In genomic region chr6:6546318-6547110, GRCh38 we compare ENCODE assay signal across 8 cellular contexts. TPM values are rescaled to one million over a fixed set of nuclear protein-coding genes. Genes with fewer than 3 reads are reported as not detected.
A peak's percentile ranks its signal among the peaks of the same experiment; 100 is the strongest.
DNase-seq lines count a peak whose midpoint lies in the region; ATAC-seq and TF ChIP-seq lines count a peak whose summit lies in the region.

No MANE protein-coding gene starts in this region.

- ATAC-seq in GM18511 (IDR thresholded peaks at IDR 0.05; ENCODE audit: unreplicated experiment) (peak; percentile 62), HG02610 (IDR thresholded peaks at IDR 0.05; ENCODE audit: unreplicated experiment) (peak; percentile 60), omental fat pad (ENCODE audit: low FRiP score) (peak; percentile 53)

- DNase-seq in NCI-H2227 (lab: John Stamatoyannopoulos, UW; ENCODE audit: unreplicated experiment): peak; percentile 61
- DNase-seq in activated T-helper 2 cell treated with anti-CD3 and anti-CD28 coated beads, Interferon-gamma antibody, Interleukin-2, Interleukin-4, amounts not matched to agents 10 μg/mL and 5 μg/mL and 100 μg/mL, durations not matched to agents 14 hours and 24 hours and 36 hours (ENCODE audit: low spot score): no peak
- peak; percentile 9 for DNase-seq in glomerular visceral epithelial cell (ENCODE audit: extremely low spot score)
- DNase-seq in omental fat pad (ENCODE audit: low spot score): no peak
- DNase-seq in EL: no peak
- DNase-seq in SW 1271 (lab: John Stamatoyannopoulos, UW): no peak

- peaks cover 74% of the 10 kb centered on the region for H3K27me3 Mint-ChIP-seq in activated T-helper 2 cell treated with anti-CD3 and anti-CD28 coated beads, Interferon-gamma antibody, Interleukin-2, Interleukin-4, amounts not matched to agents 10 μg/mL and 5 μg/mL and 100 μg/mL, durations not matched to agents 14 hours and 24 hours and 36 hours (ENCODE audit: low read depth)

- H3K9me3 Mint-ChIP-seq in activated T-helper 2 cell treated with anti-CD3 and anti-CD28 coated beads, Interferon-gamma antibody, Interleukin-2, Interleukin-4, amounts not matched to agents 10 μg/mL and 5 μg/mL and 100 μg/mL, durations not matched to agents 14 hours and 24 hours and 36 hours: peaks cover 3% of the 10 kb centered on the region

- intact Hi-C loops in activated T-helper 2 cell treated with anti-CD3 and anti-CD28 coated beads, Interferon-gamma antibody, Interleukin-2, Interleukin-4, amounts not matched to agents 10 μg/mL and 5 μg/mL and 100 μg/mL, durations not matched to agents 14 hours and 24 hours and 36 hours (cut with micrococcal nuclease): loop anchor here (1.0 to 10.0 kb wide), 4 partner anchors 32 to 539 kb away; partner anchors contain the start of gene NRN1

- peaks cover 6% of the 10 kb centered on the region for H3K4me1 Mint-ChIP-seq in activated T-helper 2 cell treated with anti-CD3 and anti-CD28 coated beads, Interferon-gamma antibody, Interleukin-2, Interleukin-4, amounts not matched to agents 10 μg/mL and 5 μg/mL and 100 μg/mL, durations not matched to agents 14 hours and 24 hours and 36 hours (ENCODE audit: low read depth)

- no peaks in the 10 kb centered on the region for H3K36me3 Mint-ChIP-seq in activated T-helper 2 cell treated with anti-CD3 and anti-CD28 coated beads, Interferon-gamma antibody, Interleukin-2, Interleukin-4, amounts not matched to agents 10 μg/mL and 5 μg/mL and 100 μg/mL, durations not matched to agents 14 hours and 24 hours and 36 hours (ENCODE audit: low read depth)

- H3K27ac Mint-ChIP-seq in activated T-helper 2 cell treated with anti-CD3 and anti-CD28 coated beads, Interferon-gamma antibody, Interleukin-2, Interleukin-4, amounts not matched to agents 10 μg/mL and 5 μg/mL and 100 μg/mL, durations not matched to agents 14 hours and 24 hours and 36 hours: no peak overlapping the region

- no peak for TF ChIP-seq CTCF in omental fat pad (IDR thresholded peaks at IDR 0.05)

- peak overlapping the region; percentile 44 for H3K4me3 Mint-ChIP-seq in activated T-helper 2 cell treated with anti-CD3 and anti-CD28 coated beads, Interferon-gamma antibody, Interleukin-2, Interleukin-4, amounts not matched to agents 10 μg/mL and 5 μg/mL and 100 μg/mL, durations not matched to agents 14 hours and 24 hours and 36 hours (ENCODE audit: low read depth)

RNA-seq across cellular contexts. Expression of gene LY86, which starts 42.0 kb away (rescaled TPM):
- 0.55 and 0.57 TPM in 2 replicates for total RNA-seq in activated T-helper 2 cell treated with anti-CD3 and anti-CD28 coated beads, Interferon-gamma antibody, Interleukin-2, Interleukin-4, amounts not matched to agents 10 μg/mL and 5 μg/mL and 100 μg/mL, durations not matched to agents 14 hours and 24 hours and 36 hours
- 10 to 100 TPM in 2 of 4 donors, 1 to 10 TPM in 2; 2.7 to 11.6 (median 8.1) TPM for total RNA-seq in omental fat pad

Comparison
In these comparisons a context has a peak if more than half of its experiments do, and no peak if none do; other contexts are left out.
1. DNase-seq: peak in NCI-H2227 (single experiment) and glomerular visceral epithelial cell (single experiment); none in activated T-helper 2 cell treated with anti-CD3 and anti-CD28 coated beads, Interferon-gamma antibody, Interleukin-2, Interleukin-4, amounts not matched to agents 10 μg/mL and 5 μg/mL and 100 μg/mL, durations not matched to agents 14 hours and 24 hours and 36 hours (single experiment), omental fat pad (single experiment), EL (single experiment) and SW 1271 (0 of 2).
2. Peak in every context shown above with its lines, with median percentiles within 50 percentile points of each other: ATAC-seq.